8 cellular contexts compared by ENCODE assay signal in genomic region chr1:211416628-211417323, GRCh38.
DNase-seq lines count a peak whose midpoint lies in the region; ATAC-seq and TF ChIP-seq lines count a peak whose summit lies in the region.
"Not testable (repeated sequence)": the region's sequence is repeated elsewhere in the genome, so short reads cannot be mapped to it uniquely, and the experiment has no call there.

No MANE protein-coding gene starts in this region.

- H3K27ac Mint-ChIP-seq in activated CD8-positive, alpha-beta memory T cell treated with anti-CD3 and anti-CD28 coated beads, Interleukin-2, amount 10 ng/mL, durations not matched to agents 7 days and 5 days = peak overlapping the region; percentile 62

- not testable (repeated sequence) for H3K9me3 ChIP-seq in AG04450 (ENCODE audit: control insufficient read depth, insufficient read depth, low read length)

- CTCF ChIA-PET in AG04450 (lab: Charles Lee) = interaction anchor here (1.1 to 1.7 kb wide), 6 partner anchors 33 to 264 kb away, joined by 3 to 7 read pairs (median 4); no protein-coding TSS in a partner anchor
- CTCF ChIA-PET in activated CD8-positive, alpha-beta memory T cell treated with anti-CD3 and anti-CD28 coated beads, Interleukin-2, amount 10 ng/mL, durations not matched to agents 7 days and 5 days (lab: Charles Lee) = interaction anchor here (1.0 to 1.9 kb wide), 5 partner anchors 34 to 97 kb away, joined by 3 to 9 read pairs (median 5); partner anchors contain the start of gene TRAF5

- H3K27me3 Mint-ChIP-seq in activated CD8-positive, alpha-beta memory T cell treated with anti-CD3 and anti-CD28 coated beads, Interleukin-2, amount 10 ng/mL, durations not matched to agents 7 days and 5 days = not testable (repeated sequence)

- intact Hi-C loops in left colon (cut with DNase I, micrococcal nuclease) = not testable (repeated sequence)

- H3K27ac ChIP-seq in AG04450 (ENCODE audit: low read depth, low read length) = not testable (repeated sequence)

- peak; percentile 81 for ATAC-seq in GM19324 (IDR thresholded peaks at IDR 0.05; ENCODE audit: low FRiP score, unreplicated experiment)
- peak; percentile 55 for ATAC-seq in HG03103 (IDR thresholded peaks at IDR 0.05; ENCODE audit: low read depth, unreplicated experiment)
- ATAC-seq in activated CD8-positive, alpha-beta memory T cell treated with anti-CD3 and anti-CD28 coated beads, Interleukin-2, amount 10 ng/mL, durations not matched to agents 7 days and 5 days = peak; percentile 76
- peak; percentile 86 for ATAC-seq in left colon

- DNase-seq in AG04450 (ENCODE audit: low read depth, low spot score) = peak; percentile 18
- DNase-seq in NCI-H82 (lab: John Stamatoyannopoulos, UW) = peak; percentile 71
- peak; percentile 64 for DNase-seq in activated CD8-positive, alpha-beta memory T cell treated with anti-CD3 and anti-CD28 coated beads, Interleukin-2, amount 10 ng/mL, durations not matched to agents 7 days and 5 days
- peak; percentile 80 for DNase-seq in ecto neural progenitor cell (ENCODE audit: low spot score)
- peak in 1 of 2 donors; percentile 44 for DNase-seq in left colon
- peak; percentile 15 to 37 for DNase-seq in stimulated activated CD4-positive, alpha-beta T cell treated with anti-CD3 and anti-CD28 coated beads, Interleukin-15, amount 100 ng/mL, for 1 hour (ENCODE audit: low read depth in 1 of 2, low spot score in 1 of 2)

- not testable (repeated sequence) for H3K36me3 Mint-ChIP-seq in activated CD8-positive, alpha-beta memory T cell treated with anti-CD3 and anti-CD28 coated beads, Interleukin-2, amount 10 ng/mL, durations not matched to agents 7 days and 5 days

- POLR2A ChIA-PET in AG04450 (lab: Yijun Ruan, JAX) = interaction anchor here (1.1 kb wide), 1 partner anchor 34 kb away, joined by 3 read pairs; no protein-coding TSS in a partner anchor

- not testable (repeated sequence) for H3K27me3 ChIP-seq in AG04450 (ENCODE audit: control insufficient read depth, insufficient read depth, low read length)

- H3K4me3 Mint-ChIP-seq in activated CD8-positive, alpha-beta memory T cell treated with anti-CD3 and anti-CD28 coated beads, Interleukin-2, amount 10 ng/mL, durations not matched to agents 7 days and 5 days = peak overlapping the region; percentile 58

- not testable (repeated sequence) for H3K9me3 Mint-ChIP-seq in activated CD8-positive, alpha-beta memory T cell treated with anti-CD3 and anti-CD28 coated beads, Interleukin-2, amount 10 ng/mL, durations not matched to agents 7 days and 5 days (ENCODE audit: low read depth)

- peak overlapping the region; percentile 43 for H3K4me3 ChIP-seq in AG04450 (ENCODE audit: low read depth, low read length)

- TF ChIP-seq CTCF in AG04450 (IDR thresholded peaks at IDR 0.05; ENCODE audit: low read depth, low read length) = not testable (repeated sequence)

- peaks cover 33% of the 10 kb centered on the region for H3K4me1 Mint-ChIP-seq in activated CD8-positive, alpha-beta memory T cell treated with anti-CD3 and anti-CD28 coated beads, Interleukin-2, amount 10 ng/mL, durations not matched to agents 7 days and 5 days
